8 cellular contexts compared by ENCODE assay signal in the genomic region with DNA sequence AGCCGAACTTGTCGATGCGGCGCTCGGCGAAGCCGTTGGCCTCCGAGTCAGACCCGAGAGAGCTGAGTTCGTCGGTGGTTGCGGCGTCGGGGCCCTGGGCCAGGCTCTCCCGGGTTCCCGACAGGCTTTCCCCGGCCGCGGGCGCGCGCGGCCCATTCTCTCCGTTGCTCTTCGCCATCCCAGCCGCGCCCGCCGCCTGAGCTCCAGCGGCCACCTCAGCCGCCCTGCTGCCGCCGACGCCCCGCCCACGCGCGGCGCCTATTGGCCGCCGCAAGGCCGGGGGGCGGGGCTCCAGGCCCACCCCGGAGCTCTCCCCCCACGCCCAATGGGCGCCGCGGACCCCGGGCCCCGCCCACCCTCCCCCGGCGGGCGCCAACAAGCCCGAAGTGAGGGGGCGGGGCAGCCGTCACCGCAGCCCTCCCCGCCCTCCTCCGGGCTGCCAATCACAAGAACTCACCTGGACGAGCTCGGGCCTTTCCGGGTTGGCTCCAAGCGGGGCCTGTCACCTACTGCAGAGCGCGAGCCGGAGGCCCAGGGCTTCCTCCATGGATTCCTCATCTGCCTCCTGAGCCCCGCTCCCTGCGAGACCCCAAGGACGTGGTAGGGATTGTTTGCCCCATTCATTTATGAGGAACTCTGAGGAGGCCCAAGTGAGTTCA. TPM values are rescaled to one million over a fixed set of nuclear protein-coding genes. Genes with fewer than 3 reads are reported as not detected.
A peak's percentile ranks its signal among the peaks of the same experiment; 100 is the strongest.
DNase-seq lines count a peak whose midpoint lies in the region; ATAC-seq and TF ChIP-seq lines count a peak whose summit lies in the region.

A gene with protein sequence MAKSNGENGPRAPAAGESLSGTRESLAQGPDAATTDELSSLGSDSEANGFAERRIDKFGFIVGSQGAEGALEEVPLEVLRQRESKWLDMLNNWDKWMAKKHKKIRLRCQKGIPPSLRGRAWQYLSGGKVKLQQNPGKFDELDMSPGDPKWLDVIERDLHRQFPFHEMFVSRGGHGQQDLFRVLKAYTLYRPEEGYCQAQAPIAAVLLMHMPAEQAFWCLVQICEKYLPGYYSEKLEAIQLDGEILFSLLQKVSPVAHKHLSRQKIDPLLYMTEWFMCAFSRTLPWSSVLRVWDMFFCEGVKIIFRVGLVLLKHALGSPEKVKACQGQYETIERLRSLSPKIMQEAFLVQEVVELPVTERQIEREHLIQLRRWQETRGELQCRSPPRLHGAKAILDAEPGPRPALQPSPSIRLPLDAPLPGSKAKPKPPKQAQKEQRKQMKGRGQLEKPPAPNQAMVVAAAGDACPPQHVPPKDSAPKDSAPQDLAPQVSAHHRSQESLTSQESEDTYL (minus strand): TSS at position 238 of the 659 bp plus-strand sequence. CDS start 60 bp downstream, at position 178.

- H3K9me3 Mint-ChIP-seq in activated naive CD8-positive, alpha-beta T cell treated with anti-CD3 and anti-CD28 coated beads, Interleukin-2, amount 10 ng/mL, durations not matched to agents 7 days and 5 days = no peaks in the 10 kb centered on the region

- H3K4me3 ChIP-seq in GM12864 (ENCODE audit: low read depth, low read length) (peak within 1 kb of the TSS; percentile 67), ovary (peak within 1 kb of the TSS; percentile 86), thoracic aorta (peak within 1 kb of the TSS; percentile 93)

- intact Hi-C loops in Right ventricle myocardium inferior (cut with DNase I) (loop anchor here (1.0 to 2.0 kb wide), 2 partner anchors 16 to 39 kb away; no protein-coding TSS in a partner anchor), ovary (cut with DNase I) (loop anchor here in 1 of 4 donors (2.0 kb wide), 1 partner anchor 30 kb away; a partner anchor contains a TSS)

- no peaks in the 10 kb centered on the region for H3K9me3 ChIP-seq in ovary
- no peaks in the 10 kb centered on the region for H3K9me3 ChIP-seq in thoracic aorta

- POLR2A ChIA-PET in activated naive CD8-positive, alpha-beta T cell treated with anti-CD3 and anti-CD28 coated beads, Interleukin-2, amount 10 ng/mL, durations not matched to agents 7 days and 5 days (lab: Charles Lee) = interaction anchor here (0.5 to 9.8 kb wide), 19 partner anchors 9 to 754 kb away, joined by 3 to 160 read pairs (median 3); a partner anchor contains a TSS

- H3K4me3 Mint-ChIP-seq in activated naive CD8-positive, alpha-beta T cell treated with anti-CD3 and anti-CD28 coated beads, Interleukin-2, amount 10 ng/mL, durations not matched to agents 7 days and 5 days = peak within 1 kb of the TSS; percentile 95

- no peaks in the 10 kb centered on the region for H3K36me3 ChIP-seq in ovary
- peaks cover 5% of the 10 kb centered on the region for H3K36me3 ChIP-seq in thoracic aorta

- DNase-seq in GM12864 (ENCODE audit: low read depth) (peak; percentile 85), NCI-H1105 treated with DMSO at 0.1 percent for 48 hours (lab: John Stamatoyannopoulos, UW) (peak; percentile 92), SW 1271 (lab: John Stamatoyannopoulos, UW) (peak; percentile 40 to 79), Right ventricle myocardium inferior (ENCODE audit: missing footprints) (peak; percentile 96), ovary (peak; percentile 88 to 92 (median 90)), thoracic aorta (ENCODE audit: low spot score) (peak; percentile 61)
- DNase-seq in activated naive CD8-positive, alpha-beta T cell treated with anti-CD3 and anti-CD28 coated beads, Interleukin-2, amount 10 ng/mL, durations not matched to agents 7 days and 5 days = peak; percentile 96

- H3K27ac Mint-ChIP-seq in activated naive CD8-positive, alpha-beta T cell treated with anti-CD3 and anti-CD28 coated beads, Interleukin-2, amount 10 ng/mL, durations not matched to agents 7 days and 5 days = peak within 1 kb of the TSS; percentile 86

- peaks cover 18% of the 10 kb centered on the region for H3K4me1 ChIP-seq in ovary (ENCODE audit: insufficient read depth)
- H3K4me1 ChIP-seq in thoracic aorta (ENCODE audit: control insufficient read depth in 1 of 2, low read depth in 2 of 2) = peaks cover 35 to 50% of the 10 kb centered on the region in 2 donors

- peak; percentile 90 for ATAC-seq in HG02642 (IDR thresholded peaks at IDR 0.05; ENCODE audit: poor library complexity, unreplicated experiment)
- peak; percentile 85 for ATAC-seq in activated naive CD8-positive, alpha-beta T cell treated with anti-CD3 and anti-CD28 coated beads, Interleukin-2, amount 10 ng/mL, durations not matched to agents 7 days and 5 days (ENCODE audit: low read depth)
- peak; percentile 95 for ATAC-seq in Right ventricle myocardium inferior
- ATAC-seq in thoracic aorta (ENCODE audit: insufficient number of reproducible peaks, low FRiP score, low read depth) = peak; percentile 88

- H3K27me3 ChIP-seq in ovary = no peaks in the 10 kb centered on the region
- H3K27me3 ChIP-seq in thoracic aorta (replicated peaks; ENCODE audit: insufficient read depth) = no peaks in the 10 kb centered on the region

- peaks cover 36% of the 10 kb centered on the region for H3K36me3 Mint-ChIP-seq in activated naive CD8-positive, alpha-beta T cell treated with anti-CD3 and anti-CD28 coated beads, Interleukin-2, amount 10 ng/mL, durations not matched to agents 7 days and 5 days

- H3K4me1 Mint-ChIP-seq in activated naive CD8-positive, alpha-beta T cell treated with anti-CD3 and anti-CD28 coated beads, Interleukin-2, amount 10 ng/mL, durations not matched to agents 7 days and 5 days = peaks cover 38% of the 10 kb centered on the region

- TF ChIP-seq CTCF in GM12864 (IDR thresholded peaks at IDR 0.05; ENCODE audit: low read depth, low read length, missing control alignments) (no peak), ovary (IDR thresholded peaks at IDR 0.05) (no peak), thoracic aorta (IDR thresholded peaks at IDR 0.05) (no peak)

- TF ChIP-seq POLR2A in ovary (IDR thresholded peaks at IDR 0.05) = peak; percentile 87

- H3K27ac ChIP-seq in ovary (peak within 1 kb of the TSS; percentile 71 to 76), thoracic aorta (peak within 1 kb of the TSS; percentile 86 to 88)

- no peak for TF ChIP-seq EP300 in ovary (IDR thresholded peaks at IDR 0.05)

- H3K27me3 Mint-ChIP-seq in activated naive CD8-positive, alpha-beta T cell treated with anti-CD3 and anti-CD28 coated beads, Interleukin-2, amount 10 ng/mL, durations not matched to agents 7 days and 5 days = no peaks in the 10 kb centered on the region

- 0 to 1% (median 1%) methylated on average over 42 to 69 of the region's 69 CpGs for WGBS in ovary, 3 donors

RNA-seq across cellular contexts. Expression of the gene that starts here (rescaled TPM):
- 10 to 100 TPM; 54.0 to 54.2 TPM for total RNA-seq in activated naive CD8-positive, alpha-beta T cell treated with anti-CD3 and anti-CD28 coated beads, Interleukin-2, amount 10 ng/mL, durations not matched to agents 7 days and 5 days
- 7.1 TPM for total RNA-seq in Right ventricle myocardium inferior
- 10 to 100 TPM; 19.6 to 39.3 (median 30.7) TPM for total RNA-seq in ovary
- 10 to 100 TPM in 1 of 2 donors, 1 to 10 TPM in 1; 6.1 to 28.1 TPM for polyA plus RNA-seq in ovary
- total RNA-seq in thoracic aorta = 10 to 100 TPM; 31.5 to 54.2 TPM

Comparison
In these comparisons a context has a peak if more than half of its experiments do, and no peak if none do; other contexts are left out.
1. Peak in every context shown above with its lines: DNase-seq, ATAC-seq, H3K4me3 ChIP-seq and H3K27ac ChIP-seq.